In genomic region chrX:20571611-20572010, GRCh38 we compare ENCODE assay signal across 24 cellular contexts.
A peak's percentile ranks its signal among the peaks of the same experiment; 100 is the strongest.
DNase-seq lines count a peak whose midpoint lies in the region; ATAC-seq, FAIRE-seq and TF ChIP-seq lines count a peak whose summit lies in the region.
"Had no signal": no experiment of that assay in that cellular context is flagged by ENCODE, and none has a peak within 500 bp of the region (broad histone marks: within the 10 kb centered on the region; RNA-seq: fewer than 3 reads in every experiment).

No MANE protein-coding gene starts in this region.

- FAIRE-seq in endothelial cell of umbilical vein (lab: Jason Lieb, UNC) = peak; percentile 67
- FAIRE-seq: bronchial epithelial cell, GM12892, H54, TTC549 had no signal

- POLR2A ChIA-PET in endothelial cell of umbilical vein (lab: Charles Lee) = no interaction called here

- no peak overlapping the region for H3K4me2 ChIP-seq in endothelial cell of umbilical vein (ENCODE audit: insufficient read depth, low read length)

- H3K4me3 ChIP-seq in endothelial cell of umbilical vein (replicated peaks in 1 of 3; ENCODE audit: insufficient read depth in 1 of 3, low read depth in 1 of 3, low read length in 3 of 3) = no peak overlapping the region

- H3K79me2 ChIP-seq in endothelial cell of umbilical vein (ENCODE audit: control insufficient read depth, insufficient read depth, low read length) = no peaks in the 10 kb centered on the region

- no peaks in the 10 kb centered on the region for H3K36me3 ChIP-seq in endothelial cell of umbilical vein (ENCODE audit: control insufficient read depth in 2 of 2, extremely low read depth in 1 of 2, insufficient read depth in 2 of 2, low read length in 2 of 2)

- no peaks in the 10 kb centered on the region for H3K9me3 ChIP-seq in endothelial cell of umbilical vein (replicated peaks; ENCODE audit: control insufficient read depth, insufficient read depth, low read length)

- no peak overlapping the region for H3K27ac Mint-ChIP-seq in activated naive CD4-positive, alpha-beta T cell treated with anti-CD3 and anti-CD28 coated beads, Interleukin-2, amount 10 ng/mL, durations not matched to agents 7 days and 5 days
- H3K27ac Mint-ChIP-seq: activated naive CD8-positive, alpha-beta T cell treated with anti-CD3 and anti-CD28 coated beads, Interleukin-2, amount 50 U/mL, for 24 hours; activated T-helper 2 cell treated with anti-CD3 and anti-CD28 coated beads, Interferon-gamma antibody, Interleukin-2, Interleukin-4, amounts not matched to agents 10 μg/mL and 5 μg/mL and 100 μg/mL, durations not matched to agents 14 hours and 24 hours and 36 hours had no signal

- TF ChIP-seq POLR2A in endothelial cell of umbilical vein (IDR thresholded peaks at IDR 0.05; ENCODE audit: low read depth, low read length) = no peak

- no peaks in the 10 kb centered on the region for H3K4me1 ChIP-seq in endothelial cell of umbilical vein (ENCODE audit: control insufficient read depth, extremely low read depth, insufficient read depth, low read length)

- H3K27me3 ChIP-seq in endothelial cell of umbilical vein (ENCODE audit: control insufficient read depth in 2 of 2, insufficient read depth in 2 of 2, low read length in 2 of 2) = no peaks in the 10 kb centered on the region

- no peaks in the 10 kb centered on the region for H3K9me1 ChIP-seq in endothelial cell of umbilical vein (replicated peaks; ENCODE audit: control insufficient read depth, extremely low read depth, insufficient read depth, low read length)

- TF ChIP-seq CTCF in endothelial cell of umbilical vein (IDR thresholded peaks at IDR 0.05; ENCODE audit: extremely low read depth in 1 of 2, insufficient read depth in 1 of 2, low read depth in 1 of 2, low read length in 2 of 2) = no peak

- H4K20me1 ChIP-seq in endothelial cell of umbilical vein (replicated peaks; ENCODE audit: control insufficient read depth, extremely low read depth, insufficient read depth, low read length) = no peaks in the 10 kb centered on the region

- no peaks in the 10 kb centered on the region for H3K9me3 Mint-ChIP-seq in activated naive CD4-positive, alpha-beta T cell treated with anti-CD3 and anti-CD28 coated beads, Interleukin-2, amount 10 ng/mL, durations not matched to agents 7 days and 5 days
- H3K9me3 Mint-ChIP-seq: activated naive CD8-positive, alpha-beta T cell treated with anti-CD3 and anti-CD28 coated beads, Interleukin-2, amount 50 U/mL, for 24 hours; activated T-helper 2 cell treated with anti-CD3 and anti-CD28 coated beads, Interferon-gamma antibody, Interleukin-2, Interleukin-4, amounts not matched to agents 10 μg/mL and 5 μg/mL and 100 μg/mL, durations not matched to agents 14 hours and 24 hours and 36 hours had no signal

- intact Hi-C loops in endothelial cell of umbilical vein (cut with micrococcal nuclease) = no loop called here
- intact Hi-C loops in sciatic nerve (cut with DNase I) = no loop called here

- H3K9ac ChIP-seq in endothelial cell of umbilical vein (replicated peaks; ENCODE audit: extremely low read depth, insufficient read depth, low read length) = no peak overlapping the region

- no peaks in the 10 kb centered on the region for H3K36me3 Mint-ChIP-seq in activated naive CD4-positive, alpha-beta T cell treated with anti-CD3 and anti-CD28 coated beads, Interleukin-2, amount 10 ng/mL, durations not matched to agents 7 days and 5 days
- H3K36me3 Mint-ChIP-seq: CD8-positive, alpha-beta memory T cell had no signal

- CTCF ChIA-PET in endothelial cell of umbilical vein (lab: Charles Lee) = no interaction called here
- CTCF ChIA-PET in activated naive CD4-positive, alpha-beta T cell treated with anti-CD3 and anti-CD28 coated beads, Interleukin-2, amount 10 ng/mL, durations not matched to agents 7 days and 5 days (lab: Charles Lee) = no interaction called here

- ATAC-seq in sciatic nerve = no peak
- ATAC-seq: activated naive CD8-positive, alpha-beta T cell treated with anti-CD3 and anti-CD28 coated beads, Interleukin-2, amount 50 U/mL, for 24 hours; Right ventricle myocardium inferior had no signal

- DNase-seq in HT-29 (ENCODE audit: low spot score) (peak; percentile 40), endothelial cell of umbilical vein (ENCODE audit: low read depth, low spot score) (no peak), lung microvascular endothelial cell (ENCODE audit: low read depth in 2 of 2) (peak; percentile 3 to 4), cortex of kidney (lab: John Stamatoyannopoulos, UW) (no peak), sciatic nerve (ENCODE audit: low spot score) (no peak), superior temporal gyrus (ENCODE audit: extremely low spot score) (no peak)
- no peak for DNase-seq in activated naive CD4-positive, alpha-beta T cell treated with anti-CD3 and anti-CD28 coated beads, Interleukin-2, amount 10 ng/mL, durations not matched to agents 7 days and 5 days
- DNase-seq: activated naive CD8-positive, alpha-beta T cell treated with anti-CD3 and anti-CD28 coated beads, Interleukin-2, amount 50 U/mL, for 24 hours; AML-193; CD8-positive, alpha-beta memory T cell; DMS53; head of caudate nucleus; NCI-H1436; NCI-H2171; NCI-H69; occipital lobe; retina had no signal

- no peak overlapping the region for H2AFZ ChIP-seq in endothelial cell of umbilical vein (ENCODE audit: low read depth, low read length)

- BruUV-seq in endothelial cell of umbilical vein (replicated peaks; lab: Mats Ljungman, UMichigan) = no TSS peak

- H3K4me1 Mint-ChIP-seq in activated naive CD4-positive, alpha-beta T cell treated with anti-CD3 and anti-CD28 coated beads, Interleukin-2, amount 10 ng/mL, durations not matched to agents 7 days and 5 days = peaks cover 3% of the 10 kb centered on the region
- H3K4me1 Mint-ChIP-seq: CD8-positive, alpha-beta memory T cell had no signal

- no peak overlapping the region for H3K4me3 Mint-ChIP-seq in activated naive CD4-positive, alpha-beta T cell treated with anti-CD3 and anti-CD28 coated beads, Interleukin-2, amount 10 ng/mL, durations not matched to agents 7 days and 5 days
- H3K4me3 Mint-ChIP-seq: activated naive CD8-positive, alpha-beta T cell treated with anti-CD3 and anti-CD28 coated beads, Interleukin-2, amount 50 U/mL, for 24 hours; CD8-positive, alpha-beta memory T cell had no signal

- H3K27me3 Mint-ChIP-seq in activated naive CD4-positive, alpha-beta T cell treated with anti-CD3 and anti-CD28 coated beads, Interleukin-2, amount 10 ng/mL, durations not matched to agents 7 days and 5 days = no peaks in the 10 kb centered on the region
- H3K27me3 Mint-ChIP-seq: activated naive CD8-positive, alpha-beta T cell treated with anti-CD3 and anti-CD28 coated beads, Interleukin-2, amount 50 U/mL, for 24 hours; CD8-positive, alpha-beta memory T cell had no signal

- dilution Hi-C loops in endothelial cell of umbilical vein (cut with MboI; ENCODE audit: extremely low pct_ligation_motif_present, low sequenced_read_pairs) = no loop called here

- H3K27ac ChIP-seq in endothelial cell of umbilical vein (ENCODE audit: insufficient read depth, low read depth, low read length) = no peak overlapping the region

TF ChIP-seq in PFSK-1, 5 proteins besides CTCF, POLR2A, EP300 and RAD21 (continues in another document):
- TF ChIP-seq SIN3A (IDR thresholded peaks at IDR 0.05; ENCODE audit: borderline replicate concordance, insufficient read depth, low read length) = no peak

TF ChIP-seq in endothelial cell of umbilical vein, 7 proteins besides CTCF, POLR2A, EP300 and RAD21:
- TF ChIP-seq MAX (IDR thresholded peaks at IDR 0.05; ENCODE audit: insufficient read depth, insufficient read length) (no peak), JUN (IDR thresholded peaks at IDR 0.05; ENCODE audit: borderline replicate concordance, insufficient read depth, insufficient read length, low read depth) (no peak), GATA2 (IDR thresholded peaks at IDR 0.05; ENCODE audit: insufficient read depth, insufficient read length, low read depth, low read length) (no peak)

Comparison
In these comparisons a context has a peak if more than half of its experiments do, and no peak if none do; other contexts are left out.
1. DNase-seq: peak in HT-29 (single experiment) and lung microvascular endothelial cell (2 of 2); none in endothelial cell of umbilical vein (single experiment), cortex of kidney (single experiment), activated naive CD4-positive, alpha-beta T cell treated with anti-CD3 and anti-CD28 coated beads, Interleukin-2, amount 10 ng/mL, durations not matched to agents 7 days and 5 days (single experiment), sciatic nerve (single experiment) and superior temporal gyrus (single experiment).